ENCODE assay signal across 9 cellular contexts in the genomic region with DNA sequence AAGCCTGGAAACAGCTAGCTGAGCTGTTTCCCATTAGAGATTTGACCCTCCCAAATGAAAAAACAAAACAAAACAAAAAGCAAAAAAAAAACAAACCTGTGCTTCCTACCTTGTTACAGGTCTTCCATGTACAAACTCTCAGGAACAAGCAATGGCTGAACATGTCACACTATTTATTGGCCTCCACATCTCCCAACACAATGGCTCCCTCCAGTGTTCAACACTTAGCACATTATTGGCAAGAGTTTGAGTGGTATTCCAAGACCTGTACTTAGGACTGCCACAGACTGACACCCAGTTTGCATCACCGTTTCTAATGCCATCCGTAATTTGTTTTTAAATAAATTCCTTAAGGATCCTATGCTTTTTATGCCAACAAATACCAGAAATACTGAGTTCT.
DNase-seq lines count a peak whose midpoint lies in the region; ATAC-seq and TF ChIP-seq lines count a peak whose summit lies in the region.
"Had no signal": no experiment of that assay in that cellular context is flagged by ENCODE, and none has a peak within 500 bp of the region (broad histone marks: within the 10 kb centered on the region; RNA-seq: fewer than 3 reads in every experiment).

No MANE protein-coding gene starts in this region.

- H3K4me3 ChIP-seq in choroid plexus epithelial cell (ENCODE audit: low read depth, low read length) = no peak overlapping the region
- H3K4me3 ChIP-seq: K562 had no signal

- DNase-seq in NCI-H526 treated with DMSO at 0.1 percent for 48 hours (lab: John Stamatoyannopoulos, UW) = peak; percentile 70
- peak; percentile 25 for DNase-seq in choroid plexus epithelial cell (ENCODE audit: low read depth)
- peak; percentile 5 for DNase-seq in neural crest cell (ENCODE audit: low read depth, low spot score)
- DNase-seq in T1000 (lab: John Stamatoyannopoulos, UW) = no peak

- H3K36me3 Mint-ChIP-seq in neural crest cell (ENCODE audit: low read depth) = no peaks in the 10 kb centered on the region

- H3K4me1 Mint-ChIP-seq in neural crest cell = no peaks in the 10 kb centered on the region

- TF ChIP-seq CTCF in GM12872 (IDR thresholded peaks at IDR 0.05; ENCODE audit: insufficient read depth, low read depth, low read length) (peak; percentile 39; the same call in 2 of the 3 replicates), choroid plexus epithelial cell (conservative IDR thresholded peaks at IDR 0.05; ENCODE audit: low read depth, low read length) (peak; percentile 33), neural crest cell (conservative IDR thresholded peaks at IDR 0.05) (peak; percentile 76)

- no peaks in the 10 kb centered on the region for H3K9me3 Mint-ChIP-seq in neural crest cell

- H3K27me3 Mint-ChIP-seq in neural crest cell (ENCODE audit: low read depth) = no peaks in the 10 kb centered on the region

- no peak overlapping the region for H3K4me3 Mint-ChIP-seq in neural crest cell

- H3K27ac Mint-ChIP-seq in neural crest cell (ENCODE audit: unreplicated experiment) = no peak overlapping the region

- ATAC-seq in HG03103 (IDR thresholded peaks at IDR 0.05; ENCODE audit: low read depth, unreplicated experiment) = peak; percentile 73
- ATAC-seq in HG02852 (IDR thresholded peaks at IDR 0.05; ENCODE audit: unreplicated experiment) = no peak
- ATAC-seq in HG02588 (IDR thresholded peaks at IDR 0.05; ENCODE audit: unreplicated experiment) = no peak
- ATAC-seq: K562 had no signal
